ENCODE assay signal across 1 cellular context in genomic region chr5:43042176-43042625, GRCh38.
TF ChIP-seq lines count a peak whose summit lies in the region.

No MANE protein-coding gene starts in this region.

TF ChIP-seq in K562, 482 proteins besides CTCF, POLR2A, EP300 and RAD21 (continued from another document and continues in another):
- TF ChIP-seq NR0B1 (IDR thresholded peaks at IDR 0.05; ENCODE audit: partially characterized antibody) (no peak), DPF2 (IDR thresholded peaks at IDR 0.05) (no peak), ZNF75A (CRISPR knock-in tag; IDR thresholded peaks at IDR 0.05) (no peak), GTF2F1 (IDR thresholded peaks at IDR 0.05; ENCODE audit: low read depth, low read length) (no peak), TAF7 (tag; IDR thresholded peaks at IDR 0.05) (no peak), AFF4 (CRISPR knock-in tag; IDR thresholded peaks at IDR 0.05) (no peak), DDX20 (tag; IDR thresholded peaks at IDR 0.05; ENCODE audit: low read depth) (no peak), RHOXF2B (CRISPR knock-in tag; conservative IDR thresholded peaks at IDR 0.05) (no peak), ZNF408 (CRISPR knock-in tag; IDR thresholded peaks at IDR 0.05; ENCODE audit: low read depth) (no peak), KDM5B (IDR thresholded peaks at IDR 0.05; ENCODE audit: insufficient replicate concordance, low read depth, low read length) (peak; percentile 65), CUX1 (CRISPR knock-in tag; IDR thresholded peaks at IDR 0.05) (no peak), ZNF740 (CRISPR knock-in tag; IDR thresholded peaks at IDR 0.05) (no peak), ZNF740 (tag; IDR thresholded peaks at IDR 0.05) (peak in 1 of 2 experiments; percentile 23; a peak in 1 of 4 replicates), SOX6 (IDR thresholded peaks at IDR 0.05) (peak; percentile 49; the same call in 1 of the 2 replicates), MTA1 (IDR thresholded peaks at IDR 0.05; ENCODE audit: borderline replicate concordance) (no peak; the same call in 1 of the 2 replicates), SRSF1 (IDR thresholded peaks at IDR 0.05; ENCODE audit: low read depth, low read length) (0 out of 2 replicates have a peak, but pooled peaks have one; percentile 66), ZBTB2 (IDR thresholded peaks at IDR 0.05) (0 out of 2 replicates have a peak, but pooled peaks have one; percentile 14), USF1 (CRISPR knock-in tag; IDR thresholded peaks at IDR 0.05) (no peak), POLR3G (IDR thresholded peaks at IDR 0.05; ENCODE audit: extremely low read depth, insufficient read length, insufficient replicate concordance) (no peak), ZNF79 (CRISPR knock-in tag; IDR thresholded peaks at IDR 0.05; ENCODE audit: low read depth) (no peak), FOXK1 (CRISPR knock-in tag; IDR thresholded peaks at IDR 0.05; ENCODE audit: borderline replicate concordance) (no peak), FOXJ2 (tag; IDR thresholded peaks at IDR 0.05) (0 out of 2 replicates have a peak, but pooled peaks have one; percentile 24), CHD1 (IDR thresholded peaks at IDR 0.05; ENCODE audit: low read length) (peak; percentile 84), RCOR1 (IDR thresholded peaks at IDR 0.05; ENCODE audit: borderline replicate concordance in 1 of 2, low read depth in 2 of 2, low read length in 2 of 2) (peak in 1 of 2 experiments; percentile 38; a peak in 1 of 4 replicates), STAT6 (CRISPR knock-in tag; IDR thresholded peaks at IDR 0.05) (no peak), NR2C2 (CRISPR knock-in tag; IDR thresholded peaks at IDR 0.05) (0 out of 2 replicates have a peak, but pooled peaks have one; percentile 63), NR2C2 (tag; IDR thresholded peaks at IDR 0.05) (0 out of 2 replicates have a peak, but pooled peaks have one; percentile 15), ZBTB17 (CRISPR knock-in tag; IDR thresholded peaks at IDR 0.05) (0 out of 2 replicates have a peak, but pooled peaks have one; percentile 10), KHSRP (IDR thresholded peaks at IDR 0.05) (no peak), MYC (IDR thresholded peaks at IDR 0.05; ENCODE audit: low read depth, low read length) (peak; percentile 27; the same call in 1 of the 2 replicates), MYC (CRISPR knock-in tag; IDR thresholded peaks at IDR 0.05; ENCODE audit: borderline replicate concordance, low read depth) (no peak), SMARCA4 (IDR thresholded peaks at IDR 0.05) (no peak), PREB (CRISPR knock-in tag; IDR thresholded peaks at IDR 0.05) (no peak), ELF1 (tag; IDR thresholded peaks at IDR 0.05) (no peak), POLR2B (IDR thresholded peaks at IDR 0.05; ENCODE audit: low read depth, partially characterized antibody) (no peak), BRCA1 (IDR thresholded peaks at IDR 0.05) (no peak), BRCA1 (CRISPR knock-in tag; IDR thresholded peaks at IDR 0.05) (no peak), COPS2 (conservative IDR thresholded peaks at IDR 0.05) (no peak), TCF7L2 (IDR thresholded peaks at IDR 0.05; ENCODE audit: low read depth, low read length) (no peak), NKRF (IDR thresholded peaks at IDR 0.05; ENCODE audit: borderline replicate concordance) (no peak), MTF1 (CRISPR knock-in tag; IDR thresholded peaks at IDR 0.05; ENCODE audit: borderline replicate concordance) (no peak), ZNF282 (CRISPR knock-in tag; IDR thresholded peaks at IDR 0.05) (no peak), SMC3 (conservative IDR thresholded peaks at IDR 0.05; ENCODE audit: insufficient read depth, low read depth, low read length) (no peak; the same call in 1 of the 2 replicates), NCOA4 (IDR thresholded peaks at IDR 0.05; ENCODE audit: partially characterized antibody) (no peak), ERF (CRISPR knock-in tag; IDR thresholded peaks at IDR 0.05) (no peak), ZNF239 (CRISPR knock-in tag; IDR thresholded peaks at IDR 0.05) (no peak), CEBPG (CRISPR knock-in tag; IDR thresholded peaks at IDR 0.05) (peak; percentile 63), CEBPG (tag; conservative IDR thresholded peaks at IDR 0.05 in 1 of 2, IDR thresholded peaks at IDR 0.05 in 1 of 2) (no peak), MEF2A (IDR thresholded peaks at IDR 0.05; ENCODE audit: control insufficient read depth, low read depth, low read length) (no peak)
